Comparison of ENCODE assay signal across 14 cellular contexts in genomic region chr17:41975099-41976083, GRCh38. TPM values are rescaled to one million over a fixed set of nuclear protein-coding genes. Genes with fewer than 3 reads are reported as not detected.
DNase-seq lines count a peak whose midpoint lies in the region; ATAC-seq and TF ChIP-seq lines count a peak whose summit lies in the region.
"Had no signal": no experiment of that assay in that cellular context is flagged by ENCODE, and none has a peak within 500 bp of the region (broad histone marks: within the 10 kb centered on the region; RNA-seq: fewer than 3 reads in every experiment).

No MANE protein-coding gene starts in this region.

- H3K36me3 ChIP-seq in tibial artery, result peaks cover 58 to 94% (median 82%) of the 10 kb centered on the region in 3 donors

- intact Hi-C loops in tibial artery (cut with DNase I; ENCODE audit: low total_unique reads), result no loop called here

- DNase-seq in activated naive CD4-positive, alpha-beta T cell treated with anti-CD3 and anti-CD28 coated beads, Interleukin-2, amount 50 U/mL, for 72 hours (ENCODE audit: low spot score in 2 of 2), result no peak
- no peak for DNase-seq in activated naive CD4-positive, alpha-beta T cell treated with anti-CD3 and anti-CD28 coated beads, Interleukin-2, amount 50 U/mL, for 16 hours
- DNase-seq in astrocyte of the spinal cord (ENCODE audit: low read depth, low spot score) (peak; percentile 53), medulla oblongata (ENCODE audit: extremely low spot score) (peak; percentile 90), tibial artery (peak in 1 of 2 donors; percentile 63), iPS-NIHi11 (ENCODE audit: low spot score) (no peak)
- DNase-seq: AML-193, foreskin keratinocyte, left ventricle myocardium superior, NCI-H187 treated with DMSO at 0.1 percent for 48 hours, retina, T-helper 2 cell had no signal

- TF ChIP-seq CTCF in astrocyte of the spinal cord (IDR thresholded peaks at IDR 0.05; ENCODE audit: low read depth, low read length) (no peak), tibial artery (IDR thresholded peaks at IDR 0.05) (no peak)

- H3K4me1 ChIP-seq in tibial artery, result peaks cover 0 to 51% (median 6%) of the 10 kb centered on the region in 4 donors
- H3K4me1 ChIP-seq: foreskin keratinocyte had no signal

- in situ Hi-C loops in astrocyte of the spinal cord (cut with HindIII; ENCODE audit: low sequenced_read_pairs), result no loop called here

- H3K4me3 ChIP-seq in astrocyte of the spinal cord (ENCODE audit: low read depth, low read length), result no peak overlapping the region
- H3K4me3 ChIP-seq in tibial artery, result no peak overlapping the region

- no peaks in the 10 kb centered on the region for H3K9me3 ChIP-seq in tibial artery

- H3K27ac ChIP-seq in tibial artery, result peak overlapping the region; percentile 3 to 51
- H3K27ac ChIP-seq: foreskin keratinocyte had no signal

- no peak for ATAC-seq in activated naive CD4-positive, alpha-beta T cell treated with anti-CD3 and anti-CD28 coated beads, Interleukin-2, amount 50 U/mL, for 72 hours
- no peak for ATAC-seq in HG02981 (IDR thresholded peaks at IDR 0.05; ENCODE audit: unreplicated experiment)
- no peak for ATAC-seq in HG03442 (IDR thresholded peaks at IDR 0.05; ENCODE audit: unreplicated experiment)
- ATAC-seq: foreskin keratinocyte had no signal

- peaks cover 0 to 9% of the 10 kb centered on the region in 2 donors for H3K36me3 Mint-ChIP-seq in activated naive CD4-positive, alpha-beta T cell treated with anti-CD3 and anti-CD28 coated beads, Interleukin-2, amount 50 U/mL, for 72 hours

- no peaks in the 10 kb centered on the region for H3K9me3 Mint-ChIP-seq in activated naive CD4-positive, alpha-beta T cell treated with anti-CD3 and anti-CD28 coated beads, Interleukin-2, amount 50 U/mL, for 72 hours

- H3K27ac Mint-ChIP-seq in activated naive CD4-positive, alpha-beta T cell treated with anti-CD3 and anti-CD28 coated beads, Interleukin-2, amount 50 U/mL, for 72 hours, result peak overlapping the region; percentile 11 to 82

- no peaks in the 10 kb centered on the region for H3K27me3 ChIP-seq in tibial artery
- H3K27me3 ChIP-seq: foreskin keratinocyte had no signal

RNA-seq across cellular contexts. Expression of gene CNP, which starts 8.8 kb away (rescaled TPM):
- total RNA-seq in activated naive CD4-positive, alpha-beta T cell treated with anti-CD3 and anti-CD28 coated beads, Interleukin-2, amount 50 U/mL, for 72 hours, result 10 to 100 TPM; 63.1 to 85.3 TPM

RNA-seq across cellular contexts. Expression of gene DNAJC7, which starts 41.8 kb away (rescaled TPM):
- total RNA-seq in activated naive CD4-positive, alpha-beta T cell treated with anti-CD3 and anti-CD28 coated beads, Interleukin-2, amount 50 U/mL, for 72 hours, result 100 to 1,000 TPM; 109 to 122 TPM

RNA-seq across cellular contexts. Expression of gene NKIRAS2, which starts 44.5 kb away (rescaled TPM):
- total RNA-seq in activated naive CD4-positive, alpha-beta T cell treated with anti-CD3 and anti-CD28 coated beads, Interleukin-2, amount 50 U/mL, for 72 hours, result 10 to 100 TPM; 16.7 to 17.5 TPM

RNA-seq across cellular contexts. Expression of gene ODAD4, which starts 45.0 kb away (rescaled TPM):
- total RNA-seq in activated naive CD4-positive, alpha-beta T cell treated with anti-CD3 and anti-CD28 coated beads, Interleukin-2, amount 50 U/mL, for 72 hours, result 1 to 10 TPM; 1.2 to 2.0 TPM

RNA-seq across cellular contexts. Expression of gene ACLY, which starts 56.6 kb away (rescaled TPM):
- 100 to 1,000 TPM; 140 to 187 TPM for total RNA-seq in activated naive CD4-positive, alpha-beta T cell treated with anti-CD3 and anti-CD28 coated beads, Interleukin-2, amount 50 U/mL, for 72 hours

Comparison
In these comparisons a context has a peak if more than half of its experiments do, and no peak if none do; other contexts are left out.
1. DNase-seq: peak in astrocyte of the spinal cord (single experiment) and medulla oblongata (single experiment); none in activated naive CD4-positive, alpha-beta T cell treated with anti-CD3 and anti-CD28 coated beads, Interleukin-2, amount 50 U/mL, for 72 hours (0 of 2), activated naive CD4-positive, alpha-beta T cell treated with anti-CD3 and anti-CD28 coated beads, Interleukin-2, amount 50 U/mL, for 16 hours (single experiment) and iPS-NIHi11 (single experiment).